Comparison of ENCODE assay signal across 1 cellular context in the genomic region with DNA sequence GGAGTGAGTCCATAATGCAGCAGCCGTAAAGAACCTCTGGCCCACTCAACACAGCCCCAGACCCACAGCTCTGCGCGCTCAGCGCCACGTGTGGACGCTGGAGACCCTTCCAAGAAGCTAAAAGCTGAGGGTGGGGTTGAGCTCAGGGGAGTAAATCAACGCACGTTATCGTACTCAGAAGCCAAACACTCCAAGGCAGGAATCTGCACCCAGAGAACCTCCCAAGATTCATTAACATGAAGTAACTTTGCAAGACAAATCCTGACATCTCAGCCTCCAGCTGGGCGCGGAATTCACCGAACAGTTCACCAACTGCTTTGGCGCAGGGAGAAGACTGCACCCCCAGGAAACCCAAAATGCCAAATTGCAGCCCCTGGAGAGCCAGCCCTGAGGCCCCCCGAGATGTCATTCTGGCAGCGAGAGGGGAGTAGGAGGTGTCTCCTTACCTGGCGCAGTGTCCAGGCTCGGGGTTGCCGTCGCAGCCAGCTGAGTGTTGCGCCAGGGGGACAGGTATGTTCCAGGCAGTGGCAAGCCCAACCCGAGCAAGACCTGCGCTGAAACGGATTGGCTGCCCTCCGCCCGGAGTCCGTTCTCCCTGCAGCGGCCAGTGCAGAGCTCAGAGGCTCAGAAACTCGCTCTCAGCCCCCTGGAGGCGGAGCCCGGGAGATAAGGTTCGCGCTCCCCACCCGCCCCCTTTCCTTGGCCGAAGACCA.
A peak's percentile ranks its signal among the peaks of the same experiment; 100 is the strongest.
TF ChIP-seq lines count a peak whose summit lies in the region.

TSS of gene COL21A1 (minus strand) at position 640 of the 713 bp plus-strand sequence. CDS start 64,962 bp downstream, outside the sequence.

TF ChIP-seq in HEK293, 187 proteins besides CTCF, POLR2A, EP300 and RAD21 (continued from another document):
- TF ChIP-seq PRDM10 (tag by site-specific recombination; IDR thresholded peaks at IDR 0.05) (peak; percentile 85), ZNF48 (tag by site-specific recombination; IDR thresholded peaks at IDR 0.05) (no peak), KLF16 (tag by site-specific recombination; IDR thresholded peaks at IDR 0.05) (peak; percentile 61; the same call in 1 of the 2 replicates), KLF10 (tag by site-specific recombination; IDR thresholded peaks at IDR 0.05) (no peak), KLF7 (tag by site-specific recombination; IDR thresholded peaks at IDR 0.05; ENCODE audit: borderline replicate concordance) (no peak), ZNF391 (tag by site-specific recombination; IDR thresholded peaks at IDR 0.05; ENCODE audit: borderline replicate concordance, low read depth) (0 out of 2 replicates have a peak, but pooled peaks have one; percentile 18), GLIS1 (tag by site-specific recombination; IDR thresholded peaks at IDR 0.05) (0 out of 2 replicates have a peak, but pooled peaks have one; percentile 10), ZNF335 (tag by site-specific recombination; conservative IDR thresholded peaks at IDR 0.05) (peak; percentile 87)
- TF ChIP-seq, protein P1, sequence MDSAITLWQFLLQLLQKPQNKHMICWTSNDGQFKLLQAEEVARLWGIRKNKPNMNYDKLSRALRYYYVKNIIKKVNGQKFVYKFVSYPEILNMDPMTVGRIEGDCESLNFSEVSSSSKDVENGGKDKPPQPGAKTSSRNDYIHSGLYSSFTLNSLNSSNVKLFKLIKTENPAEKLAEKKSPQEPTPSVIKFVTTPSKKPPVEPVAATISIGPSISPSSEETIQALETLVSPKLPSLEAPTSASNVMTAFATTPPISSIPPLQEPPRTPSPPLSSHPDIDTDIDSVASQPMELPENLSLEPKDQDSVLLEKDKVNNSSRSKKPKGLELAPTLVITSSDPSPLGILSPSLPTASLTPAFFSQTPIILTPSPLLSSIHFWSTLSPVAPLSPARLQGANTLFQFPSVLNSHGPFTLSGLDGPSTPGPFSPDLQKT (IDR thresholded peaks at IDR 0.05; ENCODE audit: borderline replicate concordance, low read depth, low read length): no peak
- TF ChIP-seq, protein P2, sequence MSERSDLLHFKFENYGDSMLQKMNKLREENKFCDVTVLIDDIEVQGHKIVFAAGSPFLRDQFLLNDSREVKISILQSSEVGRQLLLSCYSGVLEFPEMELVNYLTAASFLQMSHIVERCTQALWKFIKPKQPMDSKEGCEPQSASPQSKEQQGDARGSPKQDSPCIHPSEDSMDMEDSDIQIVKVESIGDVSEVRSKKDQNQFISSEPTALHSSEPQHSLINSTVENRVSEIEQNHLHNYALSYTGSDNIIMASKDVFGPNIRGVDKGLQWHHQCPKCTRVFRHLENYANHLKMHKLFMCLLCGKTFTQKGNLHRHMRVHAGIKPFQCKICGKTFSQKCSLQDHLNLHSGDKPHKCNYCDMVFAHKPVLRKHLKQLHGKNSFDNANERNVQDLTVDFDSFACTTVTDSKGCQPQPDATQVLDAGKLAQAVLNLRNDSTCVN (tag by site-specific recombination; optimal IDR thresholded peaks at IDR 0.05): peak; percentile 20
